In genomic region chr19:3950871-3951861, GRCh38 we compare ENCODE assay signal across 11 cellular contexts. TPM values are rescaled to one million over a fixed set of nuclear protein-coding genes. Genes with fewer than 3 reads are reported as not detected.
DNase-seq lines count a peak whose midpoint lies in the region; ATAC-seq and TF ChIP-seq lines count a peak whose summit lies in the region.
"Had no signal": no experiment of that assay in that cellular context is flagged by ENCODE, and none has a peak within 500 bp of the region (broad histone marks: within the 10 kb centered on the region; RNA-seq: fewer than 3 reads in every experiment).

No MANE protein-coding gene starts in this region.

- no peaks in the 10 kb centered on the region for H3K27me3 ChIP-seq in NT2/D1 (ENCODE audit: insufficient read depth, insufficient read length)
- H3K27me3 ChIP-seq in HAP-1 (ENCODE audit: low read depth), result no peaks in the 10 kb centered on the region
- H3K27me3 ChIP-seq: colonic mucosa had no signal

- H3K4me3 ChIP-seq in NT2/D1 (ENCODE audit: insufficient read length, low read depth), result no peak overlapping the region
- H3K4me3 ChIP-seq in HAP-1, result no peak overlapping the region
- H3K4me3 ChIP-seq: colonic mucosa had no signal

- H3K27me3 Mint-ChIP-seq in CD14-positive monocyte (ENCODE audit: low read depth in 3 of 3), result peaks cover 4 to 13% (median 9%) of the 10 kb centered on the region in 3 donors
- H3K27me3 Mint-ChIP-seq in effector memory CD8-positive, alpha-beta T cell, result peaks cover 0 to 10% of the 10 kb centered on the region in 2 donors
- H3K27me3 Mint-ChIP-seq in natural killer cell treated with Interleukin-12 subunit alpha and Interleukin-12 subunit beta and Interleukin-15 and Interleukin-18, amount 100 ng/mL, for 72 hours, result no peaks in the 10 kb centered on the region

- H3K27ac Mint-ChIP-seq in CD14-positive monocyte, result peak overlapping the region in 4 of 7 donors; percentile 32 to 47 (median 42)
- H3K27ac Mint-ChIP-seq in effector memory CD8-positive, alpha-beta T cell, result peak overlapping the region; percentile 79 to 94
- peak overlapping the region; percentile 84 to 85 for H3K27ac Mint-ChIP-seq in natural killer cell treated with Interleukin-12 subunit alpha and Interleukin-12 subunit beta and Interleukin-15 and Interleukin-18, amount 100 ng/mL, for 72 hours

- peak; percentile 17 for ATAC-seq in effector memory CD8-positive, alpha-beta T cell (replicated peaks)
- peak; percentile 64 to 72 for ATAC-seq in natural killer cell treated with Interleukin-12 subunit alpha and Interleukin-12 subunit beta and Interleukin-15 and Interleukin-18, amount 100 ng/mL, for 72 hours
- ATAC-seq: left lung had no signal

- peaks cover 2 to 6% of the 10 kb centered on the region in 2 donors for H3K36me3 Mint-ChIP-seq in CD14-positive monocyte
- H3K36me3 Mint-ChIP-seq in effector memory CD8-positive, alpha-beta T cell (ENCODE audit: insufficient read depth), result peaks cover 16% of the 10 kb centered on the region
- no peaks in the 10 kb centered on the region for H3K36me3 Mint-ChIP-seq in natural killer cell treated with Interleukin-12 subunit alpha and Interleukin-12 subunit beta and Interleukin-15 and Interleukin-18, amount 100 ng/mL, for 72 hours

- intact Hi-C loops in CD14-positive monocyte (cut with micrococcal nuclease), result no loop called here
- intact Hi-C loops in head of caudate nucleus (cut with DNase I), result no loop called here

- peaks cover 21% of the 10 kb centered on the region for H3K4me1 Mint-ChIP-seq in CD14-positive monocyte
- H3K4me1 Mint-ChIP-seq in effector memory CD8-positive, alpha-beta T cell (ENCODE audit: low read depth in 2 of 2), result peaks cover 1 to 12% of the 10 kb centered on the region in 2 donors
- peaks cover 7 to 18% of the 10 kb centered on the region in 2 donors for H3K4me1 Mint-ChIP-seq in natural killer cell treated with Interleukin-12 subunit alpha and Interleukin-12 subunit beta and Interleukin-15 and Interleukin-18, amount 100 ng/mL, for 72 hours (ENCODE audit: low read depth in 2 of 2)

- peak overlapping the region; percentile 88 to 93 for H3K4me3 Mint-ChIP-seq in CD14-positive monocyte
- peak overlapping the region; percentile 64 to 84 for H3K4me3 Mint-ChIP-seq in effector memory CD8-positive, alpha-beta T cell
- H3K4me3 Mint-ChIP-seq in natural killer cell treated with Interleukin-12 subunit alpha and Interleukin-12 subunit beta and Interleukin-15 and Interleukin-18, amount 100 ng/mL, for 72 hours, result peak overlapping the region; percentile 83

- peak overlapping the region; percentile 56 for H3K9ac ChIP-seq in NT2/D1 (ENCODE audit: insufficient read length, low read depth)

- H3K9me3 Mint-ChIP-seq in CD14-positive monocyte, result peaks cover 0 to 2% (median 0%) of the 10 kb centered on the region in 7 donors
- no peaks in the 10 kb centered on the region for H3K9me3 Mint-ChIP-seq in effector memory CD8-positive, alpha-beta T cell
- H3K9me3 Mint-ChIP-seq in natural killer cell treated with Interleukin-12 subunit alpha and Interleukin-12 subunit beta and Interleukin-15 and Interleukin-18, amount 100 ng/mL, for 72 hours, result no peaks in the 10 kb centered on the region

- in situ Hi-C loops in HAP-1 (cut with MboI; ENCODE audit: low sequenced_read_pairs), result no loop called here

- no peak for TF ChIP-seq CTCF in CD14-positive monocyte (IDR thresholded peaks at IDR 0.05)

- peaks cover 33% of the 10 kb centered on the region for H3K36me3 ChIP-seq in NT2/D1 (ENCODE audit: insufficient read depth, insufficient read length, low read length)
- H3K36me3 ChIP-seq in HAP-1 (replicated peaks), result no peaks in the 10 kb centered on the region
- H3K36me3 ChIP-seq: colonic mucosa had no signal

- H3K9me3 ChIP-seq in NT2/D1 (ENCODE audit: insufficient read depth, low read length) (no peaks in the 10 kb centered on the region), HAP-1 (no peaks in the 10 kb centered on the region)
- H3K9me3 ChIP-seq: colonic mucosa, left lung had no signal

- DNase-seq in CD14-positive monocyte (ENCODE audit: low spot score), result no peak
- no peak for DNase-seq in NT2/D1 (ENCODE audit: low read depth, low spot score)
- DNase-seq in effector memory CD8-positive, alpha-beta T cell, result no peak
- DNase-seq in natural killer cell treated with Interleukin-12 subunit alpha and Interleukin-12 subunit beta and Interleukin-15 and Interleukin-18, amount 100 ng/mL, for 72 hours (ENCODE audit: low spot score), result no peak
- DNase-seq in kidney tubule cell (ENCODE audit: low spot score), result no peak
- DNase-seq in head of caudate nucleus, result no peak
- DNase-seq in T-helper 2 cell, result no peak
- no peak for DNase-seq in HAP-1 (ENCODE audit: low spot score in 2 of 2)
- DNase-seq: colonic mucosa, NCI-H2029 had no signal

- H3K4me1 ChIP-seq in NT2/D1 (ENCODE audit: insufficient read depth, insufficient read length), result peaks cover 23% of the 10 kb centered on the region
- no peaks in the 10 kb centered on the region for H3K4me1 ChIP-seq in HAP-1
- H3K4me1 ChIP-seq: colonic mucosa had no signal

RNA-seq across cellular contexts. Expression of gene NMRK2, which starts 18.3 kb away (rescaled TPM):
- not detected for polyA plus RNA-seq in CD14-positive monocyte
- total RNA-seq in natural killer cell treated with Interleukin-12 subunit alpha and Interleukin-12 subunit beta and Interleukin-15 and Interleukin-18, amount 100 ng/mL, for 72 hours, result not detected

RNA-seq across cellular contexts. Expression of gene DAPK3, which starts 19.7 kb away (rescaled TPM):
- 10 to 100 TPM; 13.7 to 21.8 TPM for polyA plus RNA-seq in CD14-positive monocyte
- total RNA-seq in natural killer cell treated with Interleukin-12 subunit alpha and Interleukin-12 subunit beta and Interleukin-15 and Interleukin-18, amount 100 ng/mL, for 72 hours, result 10 to 100 TPM; 48.1 to 54.5 TPM

RNA-seq across cellular contexts. Expression of gene EEF2, which starts 34.1 kb away (rescaled TPM):
- 100 to 1,000 TPM; 264 to 323 TPM for polyA plus RNA-seq in CD14-positive monocyte
- 1,000 to 10,000 TPM; 1,877 to 2,672 TPM for total RNA-seq in natural killer cell treated with Interleukin-12 subunit alpha and Interleukin-12 subunit beta and Interleukin-15 and Interleukin-18, amount 100 ng/mL, for 72 hours

RNA-seq across cellular contexts. Expression of gene PIAS4, which starts 56.4 kb away (rescaled TPM):
- 1 to 10 TPM; 2.3 to 5.9 TPM for polyA plus RNA-seq in CD14-positive monocyte
- 10 to 100 TPM; 39.4 to 58.6 TPM for total RNA-seq in natural killer cell treated with Interleukin-12 subunit alpha and Interleukin-12 subunit beta and Interleukin-15 and Interleukin-18, amount 100 ng/mL, for 72 hours
